29 cellular contexts compared by ENCODE assay signal in the genomic region with DNA sequence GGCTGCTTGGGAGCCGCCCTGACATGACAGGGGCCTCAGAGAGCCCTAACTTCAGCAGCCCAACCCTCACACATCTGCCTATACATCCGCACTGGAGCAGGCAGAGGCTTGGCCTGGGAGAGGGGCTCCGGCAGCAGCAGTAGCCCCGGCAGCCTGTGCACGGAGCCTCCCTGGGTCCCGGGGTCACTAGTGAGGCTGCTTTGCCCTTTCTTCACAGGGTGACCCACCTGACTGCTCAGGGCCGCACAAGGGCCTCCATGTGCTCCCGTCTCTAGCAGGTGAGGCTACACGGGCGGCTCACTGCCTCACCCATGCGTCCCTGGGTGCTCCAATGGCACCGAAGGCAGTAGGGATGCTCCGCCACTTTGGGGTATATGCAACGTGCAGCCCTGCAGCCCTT.
"Had no signal": no experiment of that assay in that cellular context is flagged by ENCODE, and none has a peak within 500 bp of the region (broad histone marks: within the 10 kb centered on the region; RNA-seq: fewer than 3 reads in every experiment).

No MANE protein-coding gene starts in this region.

- H3K9ac ChIP-seq: neural progenitor cell had no signal

- H3K9me3 ChIP-seq: esophagus muscularis mucosa, gastroesophageal sphincter, left lung, prostate gland, sigmoid colon, thyroid gland had no signal

- H3K9me3 Mint-ChIP-seq: type B pancreatic cell had no signal

- H3K4me3 ChIP-seq: coronary artery, esophagus muscularis mucosa, gastroesophageal sphincter, heart left ventricle, hepatocyte, left lung, neural progenitor cell, prostate gland, sigmoid colon, stomach, thyroid gland had no signal

- DNase-seq: dermis blood vessel endothelial cell; effector memory CD4-positive, alpha-beta T cell; foreskin keratinocyte; left cardiac atrium; left lung; mammary epithelial cell; mesendoderm; midbrain; naive thymus-derived CD4-positive, alpha-beta T cell; nucleus accumbens; sigmoid colon; stimulated activated CD4-positive, alpha-beta T cell treated with anti-CD3 and anti-CD28 coated beads, Interleukin-15, amount 100 ng/mL, for 24 hours; stimulated activated CD4-positive, alpha-beta T cell treated with anti-CD3 and anti-CD28 coated beads, Interleukin-4, amount 100 ng/mL, for 1 hour; stimulated activated CD8-positive, alpha-beta memory T cell treated with anti-CD3 and anti-CD28 coated beads, Interleukin-4, amount 100 ng/mL, for 48 hours; stimulated activated naive CD4-positive, alpha-beta T cell treated with Interleukin-2 at 50 U/mL for 16 hours; stomach; thyroid gland had no signal

- H3K27ac ChIP-seq: coronary artery, esophagus muscularis mucosa, foreskin keratinocyte, gastroesophageal sphincter, heart left ventricle, hepatocyte, left lung, neural progenitor cell, prostate gland, sigmoid colon, stomach, thyroid gland had no signal

- ATAC-seq: foreskin keratinocyte; gastroesophageal sphincter; heart left ventricle; left cardiac atrium; left lung; naive thymus-derived CD4-positive, alpha-beta T cell; right cardiac atrium had no signal

- H3K36me3 ChIP-seq: esophagus muscularis mucosa, gastroesophageal sphincter, heart left ventricle, left lung, neural progenitor cell, prostate gland, sigmoid colon, stomach, thyroid gland had no signal

- H3K4me1 ChIP-seq: foreskin keratinocyte, left lung, neural progenitor cell had no signal

- H3K27ac Mint-ChIP-seq: nephron, type B pancreatic cell had no signal

- H3K4me2 ChIP-seq: hepatocyte, neural progenitor cell had no signal

- H3K36me3 Mint-ChIP-seq: naive thymus-derived CD4-positive, alpha-beta T cell; neural progenitor cell; type B pancreatic cell had no signal

- H3K79me2 ChIP-seq: hepatocyte had no signal

- H3K27me3 ChIP-seq: esophagus muscularis mucosa, foreskin keratinocyte, gastroesophageal sphincter, hepatocyte, neural progenitor cell, sigmoid colon, thyroid gland had no signal

- H2AFZ ChIP-seq: hepatocyte, neural progenitor cell had no signal

- FAIRE-seq: endothelial cell of umbilical vein, islet of Langerhans had no signal

- H3K4me3 Mint-ChIP-seq: naive thymus-derived CD4-positive, alpha-beta T cell; nephron; neural progenitor cell; type B pancreatic cell had no signal
